Comparison of ENCODE assay signal across 1 cellular context in the genomic region with DNA sequence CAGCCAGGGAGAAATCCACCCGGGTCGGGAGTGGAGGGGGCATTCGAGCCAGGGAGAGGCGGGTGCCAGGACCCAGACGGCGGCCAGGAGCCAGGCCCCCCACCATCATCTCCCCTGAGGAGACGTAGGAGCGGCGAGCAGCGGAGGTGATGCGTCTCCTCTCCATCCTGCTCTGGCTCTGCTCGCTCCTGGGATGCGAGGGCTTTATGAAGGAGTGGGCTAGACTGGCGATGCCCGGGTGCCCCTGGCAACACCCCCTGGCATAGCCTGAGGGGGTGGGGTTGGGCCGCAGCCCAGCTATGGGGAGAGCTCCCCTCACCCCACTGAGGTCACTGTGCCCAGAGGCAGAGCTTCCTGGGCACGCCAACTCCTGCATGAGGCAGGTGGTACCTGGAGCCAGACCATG.
TF ChIP-seq lines count a peak whose summit lies in the region.

A gene (minus strand): TSS at position 180 of the 406 bp plus-strand sequence. CDS start 14 bp downstream, at position 166.

TF ChIP-seq in HepG2, 621 proteins besides CTCF, POLR2A, EP300 and RAD21:
- TF ChIP-seq NFRKB (IDR thresholded peaks at IDR 0.05) (no peak), ZNF274 (CRISPR knock-in tag; IDR thresholded peaks at IDR 0.05) (no peak), ATAD3A (CRISPR knock-in tag; IDR thresholded peaks at IDR 0.05) (no peak), LCORL (IDR thresholded peaks at IDR 0.05) (no peak), LCORL (CRISPR knock-in tag; IDR thresholded peaks at IDR 0.05) (no peak), MTA1 (CRISPR knock-in tag; IDR thresholded peaks at IDR 0.05; ENCODE audit: borderline replicate concordance) (no peak), ZFP1 (CRISPR knock-in tag; IDR thresholded peaks at IDR 0.05) (no peak), REXO4 (CRISPR knock-in tag; IDR thresholded peaks at IDR 0.05; ENCODE audit: borderline replicate concordance) (no peak), TAF15 (IDR thresholded peaks at IDR 0.05; ENCODE audit: low read depth, low read length, poor library complexity, severe bottlenecking) (no peak), MTA3 (CRISPR knock-in tag; IDR thresholded peaks at IDR 0.05) (no peak), SAFB2 (CRISPR knock-in tag; IDR thresholded peaks at IDR 0.05; ENCODE audit: borderline replicate concordance, low read depth) (0 out of 2 replicates have a peak, but pooled peaks have one; percentile 60)
- TF ChIP-seq, protein P1, sequence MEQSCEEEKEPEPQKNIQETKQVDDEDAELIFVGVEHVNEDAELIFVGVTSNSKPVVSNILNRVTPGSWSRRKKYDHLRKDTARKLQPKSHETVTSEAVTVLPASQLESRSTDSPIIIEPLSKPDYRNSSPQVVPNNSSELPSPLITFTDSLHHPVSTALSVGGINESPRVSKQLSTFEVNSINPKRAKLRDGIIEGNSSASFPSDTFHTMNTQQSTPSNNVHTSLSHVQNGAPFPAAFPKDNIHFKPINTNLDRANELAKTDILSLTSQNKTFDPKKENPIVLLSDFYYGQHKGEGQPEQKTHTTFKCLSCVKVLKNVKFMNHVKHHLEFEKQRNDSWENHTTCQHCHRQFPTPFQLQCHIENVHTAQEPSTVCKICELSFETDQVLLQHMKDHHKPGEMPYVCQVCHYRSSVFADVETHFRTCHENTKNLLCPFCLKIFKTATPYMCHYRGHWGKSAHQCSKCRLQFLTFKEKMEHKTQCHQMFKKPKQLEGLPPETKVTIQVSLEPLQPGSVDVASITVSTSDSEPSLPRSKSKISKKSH (CRISPR knock-in tag; IDR thresholded peaks at IDR 0.05; ENCODE audit: borderline replicate concordance): no peak
- TF ChIP-seq, protein P2, sequence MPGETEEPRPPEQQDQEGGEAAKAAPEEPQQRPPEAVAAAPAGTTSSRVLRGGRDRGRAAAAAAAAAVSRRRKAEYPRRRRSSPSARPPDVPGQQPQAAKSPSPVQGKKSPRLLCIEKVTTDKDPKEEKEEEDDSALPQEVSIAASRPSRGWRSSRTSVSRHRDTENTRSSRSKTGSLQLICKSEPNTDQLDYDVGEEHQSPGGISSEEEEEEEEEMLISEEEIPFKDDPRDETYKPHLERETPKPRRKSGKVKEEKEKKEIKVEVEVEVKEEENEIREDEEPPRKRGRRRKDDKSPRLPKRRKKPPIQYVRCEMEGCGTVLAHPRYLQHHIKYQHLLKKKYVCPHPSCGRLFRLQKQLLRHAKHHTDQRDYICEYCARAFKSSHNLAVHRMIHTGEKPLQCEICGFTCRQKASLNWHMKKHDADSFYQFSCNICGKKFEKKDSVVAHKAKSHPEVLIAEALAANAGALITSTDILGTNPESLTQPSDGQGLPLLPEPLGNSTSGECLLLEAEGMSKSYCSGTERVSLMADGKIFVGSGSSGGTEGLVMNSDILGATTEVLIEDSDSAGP (CRISPR knock-in tag; IDR thresholded peaks at IDR 0.05; ENCODE audit: borderline replicate concordance): 0 out of 2 replicates have a peak, but pooled peaks have one; percentile 15
- TF ChIP-seq, protein P3, sequence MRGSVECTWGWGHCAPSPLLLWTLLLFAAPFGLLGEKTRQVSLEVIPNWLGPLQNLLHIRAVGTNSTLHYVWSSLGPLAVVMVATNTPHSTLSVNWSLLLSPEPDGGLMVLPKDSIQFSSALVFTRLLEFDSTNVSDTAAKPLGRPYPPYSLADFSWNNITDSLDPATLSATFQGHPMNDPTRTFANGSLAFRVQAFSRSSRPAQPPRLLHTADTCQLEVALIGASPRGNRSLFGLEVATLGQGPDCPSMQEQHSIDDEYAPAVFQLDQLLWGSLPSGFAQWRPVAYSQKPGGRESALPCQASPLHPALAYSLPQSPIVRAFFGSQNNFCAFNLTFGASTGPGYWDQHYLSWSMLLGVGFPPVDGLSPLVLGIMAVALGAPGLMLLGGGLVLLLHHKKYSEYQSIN (CRISPR knock-in tag; IDR thresholded peaks at IDR 0.05; ENCODE audit: borderline replicate concordance): no peak
TF ChIP-seq in HepG2: peak in this region for 2.
